In genomic region chr13:24624801-24625231, GRCh38 we compare ENCODE assay signal across 1 cellular context.
TF ChIP-seq lines count a peak whose summit lies in the region.

No MANE protein-coding gene starts in this region.

TF ChIP-seq in IMR-90, 13 proteins besides CTCF, POLR2A, EP300 and RAD21 (continued from another document):
- TF ChIP-seq, protein P1, sequence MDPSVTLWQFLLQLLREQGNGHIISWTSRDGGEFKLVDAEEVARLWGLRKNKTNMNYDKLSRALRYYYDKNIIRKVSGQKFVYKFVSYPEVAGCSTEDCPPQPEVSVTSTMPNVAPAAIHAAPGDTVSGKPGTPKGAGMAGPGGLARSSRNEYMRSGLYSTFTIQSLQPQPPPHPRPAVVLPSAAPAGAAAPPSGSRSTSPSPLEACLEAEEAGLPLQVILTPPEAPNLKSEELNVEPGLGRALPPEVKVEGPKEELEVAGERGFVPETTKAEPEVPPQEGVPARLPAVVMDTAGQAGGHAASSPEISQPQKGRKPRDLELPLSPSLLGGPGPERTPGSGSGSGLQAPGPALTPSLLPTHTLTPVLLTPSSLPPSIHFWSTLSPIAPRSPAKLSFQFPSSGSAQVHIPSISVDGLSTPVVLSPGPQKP (IDR thresholded peaks at IDR 0.05; ENCODE audit: borderline replicate concordance, low read depth, low read length): no peak
- TF ChIP-seq BHLHE40 (IDR thresholded peaks at IDR 0.05; ENCODE audit: low read depth, low read length) (no peak), MXI1 (IDR thresholded peaks at IDR 0.05; ENCODE audit: borderline replicate concordance, low read depth, low read length) (no peak), RFX5 (IDR thresholded peaks at IDR 0.05; ENCODE audit: low read depth, low read length) (no peak), NFE2L2 (IDR thresholded peaks at IDR 0.05; ENCODE audit: low read depth, low read length) (no peak), RCOR1 (IDR thresholded peaks at IDR 0.05; ENCODE audit: insufficient replicate concordance, low read length) (no peak)
- TF ChIP-seq, protein P2, sequence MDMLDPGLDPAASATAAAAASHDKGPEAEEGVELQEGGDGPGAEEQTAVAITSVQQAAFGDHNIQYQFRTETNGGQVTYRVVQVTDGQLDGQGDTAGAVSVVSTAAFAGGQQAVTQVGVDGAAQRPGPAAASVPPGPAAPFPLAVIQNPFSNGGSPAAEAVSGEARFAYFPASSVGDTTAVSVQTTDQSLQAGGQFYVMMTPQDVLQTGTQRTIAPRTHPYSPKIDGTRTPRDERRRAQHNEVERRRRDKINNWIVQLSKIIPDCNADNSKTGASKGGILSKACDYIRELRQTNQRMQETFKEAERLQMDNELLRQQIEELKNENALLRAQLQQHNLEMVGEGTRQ (IDR thresholded peaks at IDR 0.05; ENCODE audit: low read depth, low read length): no peak
TF ChIP-seq in IMR-90: peak in this region for 0.
